ENCODE assay signal across 22 cellular contexts in the genomic region with DNA sequence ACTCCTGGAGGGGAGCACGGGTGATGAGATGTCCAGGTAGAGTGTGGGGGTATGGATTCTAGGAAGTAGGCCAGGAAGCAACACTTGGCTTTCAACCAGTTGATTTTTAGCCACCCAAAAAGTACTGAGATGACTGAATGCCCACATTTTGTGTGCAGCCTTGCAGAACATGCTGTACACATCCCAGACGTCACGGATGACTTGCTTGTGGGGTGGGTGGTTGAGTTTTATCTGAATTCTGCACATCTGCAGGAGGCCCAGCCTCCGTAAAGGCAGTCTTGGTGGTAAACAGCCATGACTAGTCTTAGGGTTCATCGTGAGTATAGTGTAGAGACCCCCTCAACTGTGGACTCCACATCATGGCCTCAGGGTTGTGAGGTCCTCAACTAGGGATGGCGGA.
DNase-seq lines count a peak whose midpoint lies in the region; ATAC-seq, FAIRE-seq and TF ChIP-seq lines count a peak whose summit lies in the region.
"Had no signal": no experiment of that assay in that cellular context is flagged by ENCODE, and none has a peak within 500 bp of the region (broad histone marks: within the 10 kb centered on the region; RNA-seq: fewer than 3 reads in every experiment).

No MANE protein-coding gene starts in this region.

- peak overlapping the region; percentile 6 for H3K27ac Mint-ChIP-seq in activated naive CD4-positive, alpha-beta T cell treated with anti-CD3 and anti-CD28 coated beads, Interleukin-2, amount 10 ng/mL, durations not matched to agents 7 days and 5 days
- peak overlapping the region; percentile 54 for H3K27ac Mint-ChIP-seq in stimulated activated effector memory CD8-positive, alpha-beta T cell treated with anti-CD3 and anti-CD28 coated beads, Interleukin-12 subunit alpha, Interleukin-12 subunit beta, amount 100 ng/mL, for 72 hours
- H3K27ac Mint-ChIP-seq: brain had no signal

- H3K4me1 Mint-ChIP-seq in activated naive CD4-positive, alpha-beta T cell treated with anti-CD3 and anti-CD28 coated beads, Interleukin-2, amount 10 ng/mL, durations not matched to agents 7 days and 5 days = peaks cover 18% of the 10 kb centered on the region
- no peaks in the 10 kb centered on the region for H3K4me1 Mint-ChIP-seq in stimulated activated effector memory CD8-positive, alpha-beta T cell treated with anti-CD3 and anti-CD28 coated beads, Interleukin-12 subunit alpha, Interleukin-12 subunit beta, amount 100 ng/mL, for 72 hours
- H3K4me1 Mint-ChIP-seq: brain had no signal

- CTCF ChIA-PET in activated naive CD4-positive, alpha-beta T cell treated with anti-CD3 and anti-CD28 coated beads, Interleukin-2, amount 10 ng/mL, durations not matched to agents 7 days and 5 days (lab: Charles Lee) = no interaction called here

- H3K36me3 Mint-ChIP-seq in activated naive CD4-positive, alpha-beta T cell treated with anti-CD3 and anti-CD28 coated beads, Interleukin-2, amount 10 ng/mL, durations not matched to agents 7 days and 5 days = peaks cover 91% of the 10 kb centered on the region
- H3K36me3 Mint-ChIP-seq in stimulated activated effector memory CD8-positive, alpha-beta T cell treated with anti-CD3 and anti-CD28 coated beads, Interleukin-12 subunit alpha, Interleukin-12 subunit beta, amount 100 ng/mL, for 72 hours = peaks cover 100% of the 10 kb centered on the region

- DNase-seq in activated naive CD4-positive, alpha-beta T cell treated with anti-CD3 and anti-CD28 coated beads, Interleukin-2, amount 10 ng/mL, durations not matched to agents 7 days and 5 days = no peak
- DNase-seq in activated naive CD4-positive, alpha-beta T cell treated with Interleukin-2 at 50 U/mL for 16 hours = no peak
- DNase-seq in NAMALWA (ENCODE audit: low spot score) = peak; percentile 40
- no peak for DNase-seq in stimulated activated effector memory CD8-positive, alpha-beta T cell treated with anti-CD3 and anti-CD28 coated beads, Interleukin-12 subunit alpha, Interleukin-12 subunit beta, amount 100 ng/mL, for 72 hours (ENCODE audit: low spot score in 2 of 2)
- DNase-seq in GM10266 (ENCODE audit: extremely low spot score) = no peak
- DNase-seq in D721Med (ENCODE audit: insufficient read length, low spot score) = no peak
- no peak for DNase-seq in NCI-H748 (lab: John Stamatoyannopoulos, UW; ENCODE audit: unreplicated experiment)
- DNase-seq: heart left ventricle; Kasumi-1; left ventricle myocardium inferior; mucosa of descending colon; NCI-H510A treated with DMSO at 0.1 percent for 48 hours; retina; spleen; stimulated activated CD8-positive, alpha-beta memory T cell treated with anti-CD3 and anti-CD28 coated beads, Interleukin-4, amount 100 ng/mL, for 48 hours; T1000 had no signal

- no peaks in the 10 kb centered on the region for H3K27me3 Mint-ChIP-seq in activated naive CD4-positive, alpha-beta T cell treated with anti-CD3 and anti-CD28 coated beads, Interleukin-2, amount 10 ng/mL, durations not matched to agents 7 days and 5 days

- ATAC-seq in GM18909 (IDR thresholded peaks at IDR 0.05; ENCODE audit: poor library complexity, unreplicated experiment) = peak; percentile 46
- ATAC-seq in stimulated activated effector memory CD8-positive, alpha-beta T cell treated with anti-CD3 and anti-CD28 coated beads, Interleukin-12 subunit alpha, Interleukin-12 subunit beta, amount 100 ng/mL, for 72 hours = peak; percentile 88
- ATAC-seq: activated CD4-positive, CD25-positive, alpha-beta regulatory T cell treated with anti-CD3 and anti-CD28 coated beads, Interleukin-2, amount 50 U/mL, for 24 hours; heart left ventricle; mucosa of descending colon; SK-N-SH treated with all-trans-retinoic acid at 6 μM for 48 hours had no signal

- FAIRE-seq in D721Med (lab: Jason Lieb, UNC) = no peak
- FAIRE-seq: colon, HTR-8/SVneo had no signal

- peaks cover 8% of the 10 kb centered on the region for H3K9me3 Mint-ChIP-seq in activated naive CD4-positive, alpha-beta T cell treated with anti-CD3 and anti-CD28 coated beads, Interleukin-2, amount 10 ng/mL, durations not matched to agents 7 days and 5 days
- H3K9me3 Mint-ChIP-seq in stimulated activated effector memory CD8-positive, alpha-beta T cell treated with anti-CD3 and anti-CD28 coated beads, Interleukin-12 subunit alpha, Interleukin-12 subunit beta, amount 100 ng/mL, for 72 hours = no peaks in the 10 kb centered on the region

- H3K4me3 Mint-ChIP-seq in activated naive CD4-positive, alpha-beta T cell treated with anti-CD3 and anti-CD28 coated beads, Interleukin-2, amount 10 ng/mL, durations not matched to agents 7 days and 5 days = no peak overlapping the region
- no peak overlapping the region for H3K4me3 Mint-ChIP-seq in stimulated activated effector memory CD8-positive, alpha-beta T cell treated with anti-CD3 and anti-CD28 coated beads, Interleukin-12 subunit alpha, Interleukin-12 subunit beta, amount 100 ng/mL, for 72 hours
- H3K4me3 Mint-ChIP-seq: brain had no signal

- TF ChIP-seq CTCF in GM10266 (IDR thresholded peaks at IDR 0.05; ENCODE audit: control insufficient read depth, insufficient read depth, low read depth, missing control alignments) = no peak
- no peak for TF ChIP-seq CTCF in D721Med (IDR thresholded peaks at IDR 0.05; ENCODE audit: insufficient read depth, missing control alignments)
